22 cellular contexts compared by ENCODE assay signal in genomic region chr3:196654691-196655090, GRCh38. TPM values are rescaled to one million over a fixed set of nuclear protein-coding genes. Genes with fewer than 3 reads are reported as not detected.
DNase-seq lines count a peak whose midpoint lies in the region; ATAC-seq and TF ChIP-seq lines count a peak whose summit lies in the region.
"Had no signal": no experiment of that assay in that cellular context is flagged by ENCODE, and none has a peak within 500 bp of the region (broad histone marks: within the 10 kb centered on the region; RNA-seq: fewer than 3 reads in every experiment).

No MANE protein-coding gene starts in this region.

- peak overlapping the region; percentile 62 for H3K27ac Mint-ChIP-seq in dendritic cell treated with granulocyte-macrophage colony-stimulating factor and Interleukin-4, amounts not matched to agents 40 ng/mL and 50 ng/mL, for 4 days
- peak overlapping the region; percentile 75 for H3K27ac Mint-ChIP-seq in memory B cell
- H3K27ac Mint-ChIP-seq: activated CD8-positive, alpha-beta T cell treated with anti-CD3 and anti-CD28 coated beads for 36 hours; activated naive CD8-positive, alpha-beta T cell treated with anti-CD3 and anti-CD28 coated beads, Interleukin-2, amount 10 ng/mL, durations not matched to agents 7 days and 5 days; activated T-helper 1 cell treated with anti-CD3 and anti-CD28 coated beads, Interleukin-12 subunit alpha, Interleukin-12 subunit beta, Interleukin-2, Interleukin-4 antibody, amounts not matched to agents 30 ng/mL and 10 ng/mL and 1 ng/mL, durations not matched to agents 14 hours and 24 hours and 36 hours had no signal

- no peaks in the 10 kb centered on the region for H3K27me3 ChIP-seq in A673 (replicated peaks; ENCODE audit: insufficient read depth, low read depth, low read length, poor library complexity)
- H3K27me3 ChIP-seq: right atrium auricular region, upper lobe of left lung had no signal

- no peak for ATAC-seq in memory B cell (ENCODE audit: low read depth)
- ATAC-seq: activated CD8-positive, alpha-beta T cell treated with anti-CD3 and anti-CD28 coated beads for 36 hours; left cardiac atrium; stimulated activated naive CD8-positive, alpha-beta T cell treated with anti-CD3 and anti-CD28 coated beads, Interleukin-15, amount 100 ng/mL, for 72 hours had no signal

- H3K9me3 Mint-ChIP-seq in dendritic cell treated with granulocyte-macrophage colony-stimulating factor and Interleukin-4, amounts not matched to agents 40 ng/mL and 50 ng/mL, for 4 days, result no peaks in the 10 kb centered on the region
- no peaks in the 10 kb centered on the region for H3K9me3 Mint-ChIP-seq in memory B cell
- H3K9me3 Mint-ChIP-seq: activated CD8-positive, alpha-beta T cell treated with anti-CD3 and anti-CD28 coated beads for 36 hours; activated naive CD8-positive, alpha-beta T cell treated with anti-CD3 and anti-CD28 coated beads, Interleukin-2, amount 10 ng/mL, durations not matched to agents 7 days and 5 days; activated T-helper 1 cell treated with anti-CD3 and anti-CD28 coated beads, Interleukin-12 subunit alpha, Interleukin-12 subunit beta, Interleukin-2, Interleukin-4 antibody, amounts not matched to agents 30 ng/mL and 10 ng/mL and 1 ng/mL, durations not matched to agents 14 hours and 24 hours and 36 hours; stimulated activated naive CD8-positive, alpha-beta T cell treated with anti-CD3 and anti-CD28 coated beads, Interleukin-15, amount 100 ng/mL, for 72 hours had no signal

- no peak overlapping the region for H3K4me3 ChIP-seq in A673 (ENCODE audit: low read depth, low read length, poor library complexity, severe bottlenecking)
- H3K4me3 ChIP-seq: right atrium auricular region, upper lobe of left lung had no signal

- DNase-seq in A172 (ENCODE audit: low spot score), result peak; percentile 59
- DNase-seq in LHCN-M2 (ENCODE audit: low read depth), result peak; percentile 95
- DNase-seq in memory B cell (ENCODE audit: low spot score in 2 of 2), result no peak
- no peak for DNase-seq in caudate nucleus (lab: John Stamatoyannopoulos, UW)
- no peak for DNase-seq in A673 (ENCODE audit: low spot score)
- DNase-seq in NCI-H524 (lab: John Stamatoyannopoulos, UW), result no peak
- DNase-seq in COLO829 (ENCODE audit: low spot score), result no peak
- DNase-seq: activated CD8-positive, alpha-beta T cell treated with anti-CD3 and anti-CD28 coated beads for 36 hours; activated naive CD8-positive, alpha-beta T cell treated with anti-CD3 and anti-CD28 coated beads, Interleukin-2, amount 10 ng/mL, durations not matched to agents 7 days and 5 days; hypothalamus; left cardiac atrium; midbrain; NCI-H187; NCI-H446 treated with DMSO at 0.1 percent for 48 hours; Right ventricle myocardium superior; stimulated activated naive CD8-positive, alpha-beta T cell treated with anti-CD3 and anti-CD28 coated beads, Interleukin-15, amount 100 ng/mL, for 72 hours; T-helper 1 cell; upper lobe of left lung; WERI-Rb-1 had no signal

- H3K27ac ChIP-seq in caudate nucleus (ENCODE audit: low read depth, low read length) (no peak overlapping the region), A673 (ENCODE audit: low read depth, low read length, poor library complexity, severe bottlenecking) (no peak overlapping the region)
- H3K27ac ChIP-seq: right atrium auricular region, WERI-Rb-1 had no signal

- POLR2A ChIA-PET in A673 (lab: Charles Lee; ENCODE audit: low non-redundant PET), result no interaction called here

- intact Hi-C loops in dendritic cell treated with granulocyte-macrophage colony-stimulating factor and Interleukin-4, amounts not matched to agents 40 ng/mL and 50 ng/mL, for 4 days (cut with micrococcal nuclease), result no loop called here
- intact Hi-C loops in A673 (cut with micrococcal nuclease; ENCODE audit: unreplicated experiment), result no loop called here

- peaks cover 100% of the 10 kb centered on the region for H3K36me3 Mint-ChIP-seq in dendritic cell treated with granulocyte-macrophage colony-stimulating factor and Interleukin-4, amounts not matched to agents 40 ng/mL and 50 ng/mL, for 4 days (ENCODE audit: low read depth)
- H3K36me3 Mint-ChIP-seq in memory B cell, result peaks cover 12% of the 10 kb centered on the region

- H3K9me3 ChIP-seq in A673 (ENCODE audit: low read depth, low read length, poor library complexity, severe bottlenecking), result no peaks in the 10 kb centered on the region
- H3K9me3 ChIP-seq: right atrium auricular region, upper lobe of left lung had no signal

- H3K4me1 Mint-ChIP-seq in dendritic cell treated with granulocyte-macrophage colony-stimulating factor and Interleukin-4, amounts not matched to agents 40 ng/mL and 50 ng/mL, for 4 days (ENCODE audit: low read depth), result peaks cover 55% of the 10 kb centered on the region
- H3K4me1 Mint-ChIP-seq in memory B cell, result peaks cover 19% of the 10 kb centered on the region

- TF ChIP-seq CTCF in A673 (conservative IDR thresholded peaks at IDR 0.05; ENCODE audit: low read depth, low read length), result no peak

- H3K27me3 Mint-ChIP-seq in dendritic cell treated with granulocyte-macrophage colony-stimulating factor and Interleukin-4, amounts not matched to agents 40 ng/mL and 50 ng/mL, for 4 days, result no peaks in the 10 kb centered on the region
- no peaks in the 10 kb centered on the region for H3K27me3 Mint-ChIP-seq in memory B cell
- H3K27me3 Mint-ChIP-seq: activated CD8-positive, alpha-beta T cell treated with anti-CD3 and anti-CD28 coated beads for 36 hours; activated naive CD8-positive, alpha-beta T cell treated with anti-CD3 and anti-CD28 coated beads, Interleukin-2, amount 10 ng/mL, durations not matched to agents 7 days and 5 days; stimulated activated naive CD8-positive, alpha-beta T cell treated with anti-CD3 and anti-CD28 coated beads, Interleukin-15, amount 100 ng/mL, for 72 hours had no signal

- no peaks in the 10 kb centered on the region for H3K4me1 ChIP-seq in A673 (ENCODE audit: insufficient read depth, low read length, poor library complexity, severe bottlenecking)

- CTCF ChIA-PET in A673 (lab: Charles Lee), result no interaction called here

- H3K4me3 Mint-ChIP-seq in dendritic cell treated with granulocyte-macrophage colony-stimulating factor and Interleukin-4, amounts not matched to agents 40 ng/mL and 50 ng/mL, for 4 days, result no peak overlapping the region
- no peak overlapping the region for H3K4me3 Mint-ChIP-seq in memory B cell
- H3K4me3 Mint-ChIP-seq: activated CD8-positive, alpha-beta T cell treated with anti-CD3 and anti-CD28 coated beads for 36 hours; activated naive CD8-positive, alpha-beta T cell treated with anti-CD3 and anti-CD28 coated beads, Interleukin-2, amount 10 ng/mL, durations not matched to agents 7 days and 5 days; activated T-helper 1 cell treated with anti-CD3 and anti-CD28 coated beads, Interleukin-12 subunit alpha, Interleukin-12 subunit beta, Interleukin-2, Interleukin-4 antibody, amounts not matched to agents 30 ng/mL and 10 ng/mL and 1 ng/mL, durations not matched to agents 14 hours and 24 hours and 36 hours; stimulated activated naive CD8-positive, alpha-beta T cell treated with anti-CD3 and anti-CD28 coated beads, Interleukin-15, amount 100 ng/mL, for 72 hours had no signal

- no TSS peak for BruUV-seq in A673 (replicated peaks; lab: Mats Ljungman, UMichigan)

- H3K36me3 ChIP-seq in A673 (ENCODE audit: insufficient read depth, low read length, poor library complexity, severe bottlenecking), result no peaks in the 10 kb centered on the region
- H3K36me3 ChIP-seq: right atrium auricular region, WERI-Rb-1 had no signal

RNA-seq across cellular contexts. Expression of gene NRROS, which starts 15.2 kb away (rescaled TPM):
- total RNA-seq in A172 (2014; rRNA removed; shearing (Covaris generic)), result not detected in 2 replicates
- 1.0 and 2.5 TPM in 2 replicates for total RNA-seq in LHCN-M2 (2014; rRNA removed)
- 0.73 TPM for polyA plus RNA-seq in LHCN-M2 (2012)
- 0.64 and 0.92 TPM in 2 replicates for total RNA-seq in A673 (2021)

RNA-seq across cellular contexts. Expression of gene CEP19, which starts 57.4 kb away (rescaled TPM):
- total RNA-seq in A172 (2014; rRNA removed; shearing (Covaris generic)), result 9.7 and 13.8 TPM in 2 replicates
- total RNA-seq in LHCN-M2 (2014; rRNA removed) (4.4 and 4.5 TPM in 2 replicates), A673 (2021) (6.0 TPM in 2 replicates)
- polyA plus RNA-seq in LHCN-M2 (2012), result 1.7 TPM

RNA-seq across cellular contexts. Expression of gene PIGX, which starts 57.5 kb away (rescaled TPM):
- 66.8 and 70.2 TPM in 2 replicates for total RNA-seq in A172 (2014; rRNA removed; shearing (Covaris generic))
- total RNA-seq in LHCN-M2 (2014; rRNA removed) (26.4 and 31.9 TPM in 2 replicates), A673 (2021) (59.0 and 59.1 TPM in 2 replicates)
- 10.0 TPM for polyA plus RNA-seq in LHCN-M2 (2012)

Comparison
In these comparisons a context has a peak if more than half of its experiments do, and no peak if none do; other contexts are left out.
1. DNase-seq: peak in A172 (single experiment) and LHCN-M2 (single experiment); none in memory B cell (0 of 2), caudate nucleus (0 of 61), A673 (single experiment), NCI-H524 (0 of 2) and COLO829 (single experiment).